17 cellular contexts compared by ENCODE assay signal in genomic region chr2:217149087-217149660, GRCh38.
DNase-seq lines count a peak whose midpoint lies in the region; ATAC-seq and TF ChIP-seq lines count a peak whose summit lies in the region.
"Had no signal": no experiment of that assay in that cellular context is flagged by ENCODE, and none has a peak within 500 bp of the region (broad histone marks: within the 10 kb centered on the region; RNA-seq: fewer than 3 reads in every experiment).

No MANE protein-coding gene starts in this region.

- H3K18ac ChIP-seq in mesenchymal stem cell (ENCODE audit: low read depth in 1 of 2, low read length in 2 of 2) (peak overlapping the region in 1 of 2 experiments; percentile 18), trophoblast cell (ENCODE audit: low read length) (no peak overlapping the region)

- H3K36me3 Mint-ChIP-seq in GM23338 (ENCODE audit: low read depth): no peaks in the 10 kb centered on the region
- H3K36me3 Mint-ChIP-seq in CD14-positive monocyte: no peaks in the 10 kb centered on the region
- H3K36me3 Mint-ChIP-seq: CD8-positive, alpha-beta T cell had no signal

- H3K4me3 Mint-ChIP-seq in GM23338 (no peak overlapping the region), CD14-positive monocyte (peak overlapping the region in 1 of 2 donors; percentile 26)
- H3K4me3 Mint-ChIP-seq: B cell; CD8-positive, alpha-beta T cell had no signal

- H3K23ac ChIP-seq in mesenchymal stem cell (ENCODE audit: low read length in 2 of 2): no peak overlapping the region
- H3K23ac ChIP-seq in trophoblast cell (ENCODE audit: low read length): peak overlapping the region; percentile 38

- H4K91ac ChIP-seq in mesenchymal stem cell (ENCODE audit: low read length) (peak overlapping the region; percentile 25), trophoblast cell (ENCODE audit: low read depth, low read length) (no peak overlapping the region)

- TF ChIP-seq EP300 in suprapubic skin (IDR thresholded peaks at IDR 0.05): no peak

- H3K27me3 ChIP-seq in GM23338 (ENCODE audit: insufficient read depth) (no peaks in the 10 kb centered on the region), mesenchymal stem cell (ENCODE audit: control insufficient read depth in 1 of 2, insufficient read depth in 1 of 2, low read length in 2 of 2) (no peaks in the 10 kb centered on the region), trophoblast cell (ENCODE audit: insufficient read depth, low read length) (no peaks in the 10 kb centered on the region), suprapubic skin (no peaks in the 10 kb centered on the region)

- H2AK5ac ChIP-seq in mesenchymal stem cell (ENCODE audit: low read length, severe bottlenecking): no peak overlapping the region
- H2AK5ac ChIP-seq in trophoblast cell (ENCODE audit: low read length): no peak overlapping the region

- H2BK120ac ChIP-seq in mesenchymal stem cell (ENCODE audit: low read depth, low read length) (no peak overlapping the region), trophoblast cell (ENCODE audit: insufficient read depth, low read length, poor library complexity) (peak overlapping the region; percentile 9)

- no peak overlapping the region for H2BK15ac ChIP-seq in mesenchymal stem cell (ENCODE audit: low read depth, poor library complexity, severe bottlenecking)

- no peak overlapping the region for H3K14ac ChIP-seq in mesenchymal stem cell (ENCODE audit: low read length in 2 of 2)
- H3K14ac ChIP-seq in trophoblast cell (ENCODE audit: low read length): no peak overlapping the region

- no peaks in the 10 kb centered on the region for H3K9me3 ChIP-seq in mesenchymal stem cell (ENCODE audit: control insufficient read depth, low read length)
- H3K9me3 ChIP-seq in trophoblast cell (ENCODE audit: insufficient read depth, low read depth, low read length): no peaks in the 10 kb centered on the region
- H3K9me3 ChIP-seq in suprapubic skin: no peaks in the 10 kb centered on the region
- H3K9me3 ChIP-seq: HAP-1 had no signal

- H2AFZ ChIP-seq in GM23338 (peak overlapping the region; percentile 52), mesenchymal stem cell (ENCODE audit: low read depth, low read length) (no peak overlapping the region), trophoblast cell (ENCODE audit: insufficient read depth, low read length, poor library complexity) (no peak overlapping the region)

- no peak overlapping the region for H4K8ac ChIP-seq in mesenchymal stem cell (ENCODE audit: low read length)
- no peak overlapping the region for H4K8ac ChIP-seq in trophoblast cell (ENCODE audit: low read depth, low read length)

- DNase-seq in GM23338 (ENCODE audit: low spot score): no peak
- peak; percentile 10 for DNase-seq in NB4 (ENCODE audit: low read depth)
- DNase-seq in mesenchymal stem cell: no peak
- DNase-seq in trophoblast cell: peak in 1 of 2 donors; percentile 24
- DNase-seq in CD14-positive monocyte (ENCODE audit: low spot score): no peak
- no peak for DNase-seq in erythroblast (lab: John Stamatoyannopoulos, UW)
- no peak for DNase-seq in activated T-cell treated with anti-CD3 and anti-CD28 coated beads, Interleukin-2, amount 50 U/mL, for 1 hour
- no peak for DNase-seq in suprapubic skin (ENCODE audit: low spot score in 2 of 2)
- DNase-seq: CD8-positive, alpha-beta T cell; COR-L47; DMS153; DMS79 treated with DMSO at 0.1 percent for 48 hours; EL; GOT3 had no signal

- H3K27ac ChIP-seq in GM23338 (ENCODE audit: low read depth): no peak overlapping the region
- no peak overlapping the region for H3K27ac ChIP-seq in mesenchymal stem cell (ENCODE audit: low read length, poor library complexity, severe bottlenecking)
- no peak overlapping the region for H3K27ac ChIP-seq in trophoblast cell (ENCODE audit: low read depth, low read length)
- no peak overlapping the region for H3K27ac ChIP-seq in suprapubic skin
- H3K27ac ChIP-seq: C4-2B had no signal

- H3F3A ChIP-seq in GM23338 (replicated peaks; ENCODE audit: low read depth): no peaks in the 10 kb centered on the region

- H4K20me1 ChIP-seq in GM23338 (replicated peaks; ENCODE audit: insufficient read depth): no peaks in the 10 kb centered on the region

- peak overlapping the region; percentile 20 to 69 for H2BK12ac ChIP-seq in mesenchymal stem cell (ENCODE audit: low read length in 2 of 2)
- peak overlapping the region; percentile 6 for H2BK12ac ChIP-seq in trophoblast cell (ENCODE audit: low read length)

- H3K27ac Mint-ChIP-seq in GM23338 (no peak overlapping the region), CD14-positive monocyte (no peak overlapping the region)
- H3K27ac Mint-ChIP-seq: B cell; CD8-positive, alpha-beta T cell had no signal

- TF ChIP-seq CTCF in GM23338 (conservative IDR thresholded peaks at IDR 0.05; ENCODE audit: low read depth in 2 of 2) (no peak), NB4 (IDR thresholded peaks at IDR 0.05; ENCODE audit: low read depth, low read length) (no peak), CD14-positive monocyte (IDR thresholded peaks at IDR 0.05) (no peak), suprapubic skin (IDR thresholded peaks at IDR 0.05) (no peak)

- WGBS in mesenchymal stem cell: 75% methylated on average over 4 of the region's 4 CpGs
- WGBS in trophoblast cell (ENCODE audit: extremely low coverage, insufficient coverage, insufficient read length): no CpG with 5 or more reads among the region's 4 CpGs
- 97% methylated on average over 4 of the region's 4 CpGs for WGBS in suprapubic skin

- H3K4me3 ChIP-seq in GM23338: no peak overlapping the region
- H3K4me3 ChIP-seq in NB4 (ENCODE audit: low read depth, low read length): no peak overlapping the region
- H3K4me3 ChIP-seq in mesenchymal stem cell (ENCODE audit: insufficient read depth in 1 of 2, low read depth in 1 of 2, low read length in 2 of 2): no peak overlapping the region
- H3K4me3 ChIP-seq in trophoblast cell (ENCODE audit: low read depth, low read length): no peak overlapping the region
- no peak overlapping the region for H3K4me3 ChIP-seq in suprapubic skin
- H3K4me3 ChIP-seq: HAP-1 had no signal

- ATAC-seq in GM23338: no peak
- ATAC-seq: CD8-positive, alpha-beta T cell had no signal

- H3K4me2 ChIP-seq in GM23338 (no peak overlapping the region), mesenchymal stem cell (ENCODE audit: low read length, poor library complexity, severe bottlenecking) (no peak overlapping the region), trophoblast cell (ENCODE audit: low read length) (no peak overlapping the region)

- no peak overlapping the region for H4K12ac ChIP-seq in trophoblast cell (ENCODE audit: low read depth, low read length)

- peak overlapping the region in 1 of 2 experiments; percentile 7 for H3K4ac ChIP-seq in mesenchymal stem cell (ENCODE audit: low read depth in 1 of 2, low read length in 2 of 2)
- no peak overlapping the region for H3K4ac ChIP-seq in trophoblast cell (ENCODE audit: low read depth, low read length)

- H3K9me3 Mint-ChIP-seq in GM23338 (no peaks in the 10 kb centered on the region; the same call in 2 of the 3 replicates), CD14-positive monocyte (peaks cover 0 to 4% (median 0%) of the 10 kb centered on the region in 7 donors)
- H3K9me3 Mint-ChIP-seq: CD8-positive, alpha-beta T cell had no signal

- H3K79me1 ChIP-seq in mesenchymal stem cell (replicated peaks; ENCODE audit: low read length, poor library complexity, severe bottlenecking): no peaks in the 10 kb centered on the region
- no peaks in the 10 kb centered on the region for H3K79me1 ChIP-seq in trophoblast cell (ENCODE audit: low read length)

- H2BK5ac ChIP-seq in mesenchymal stem cell (ENCODE audit: low read depth, low read length, poor library complexity, severe bottlenecking) (no peak overlapping the region), trophoblast cell (ENCODE audit: low read depth, low read length, poor library complexity) (no peak overlapping the region)

- H3K4me1 Mint-ChIP-seq in GM23338: no peaks in the 10 kb centered on the region
- no peaks in the 10 kb centered on the region for H3K4me1 Mint-ChIP-seq in CD14-positive monocyte
- H3K4me1 Mint-ChIP-seq: B cell had no signal

- H3K4me1 ChIP-seq in GM23338 (ENCODE audit: insufficient read depth) (no peaks in the 10 kb centered on the region), mesenchymal stem cell (ENCODE audit: control insufficient read depth, insufficient read depth, low read depth, low read length) (no peaks in the 10 kb centered on the region), trophoblast cell (ENCODE audit: control insufficient read depth in 1 of 2, insufficient read depth in 2 of 2, low read length in 2 of 2) (peaks cover 0 to 8% of the 10 kb centered on the region in 2 experiments), suprapubic skin (no peaks in the 10 kb centered on the region)
- H3K4me1 ChIP-seq: HAP-1 had no signal

- H3K36me3 ChIP-seq in GM23338 (ENCODE audit: insufficient read depth) (no peaks in the 10 kb centered on the region), mesenchymal stem cell (ENCODE audit: control insufficient read depth in 1 of 2, insufficient read depth in 2 of 2, low read depth in 1 of 2, low read length in 2 of 2) (no peaks in the 10 kb centered on the region), trophoblast cell (ENCODE audit: control insufficient read depth in 1 of 2, insufficient read depth in 2 of 2, low read length in 2 of 2) (no peaks in the 10 kb centered on the region), suprapubic skin (no peaks in the 10 kb centered on the region)
- H3K36me3 ChIP-seq: HAP-1 had no signal

- TF ChIP-seq POLR2A in NB4 (IDR thresholded peaks at IDR 0.05; ENCODE audit: extremely low read depth, insufficient read length) (no peak), erythroblast (IDR thresholded peaks at IDR 0.05; ENCODE audit: low read length) (no peak), suprapubic skin (IDR thresholded peaks at IDR 0.05) (no peak)

- H3K9me2 ChIP-seq in GM23338 (ENCODE audit: insufficient read depth): no peaks in the 10 kb centered on the region; the same call in 1 of the 2 replicates

- H3K9ac ChIP-seq in mesenchymal stem cell (ENCODE audit: low read length) (no peak overlapping the region), trophoblast cell (ENCODE audit: low read length) (no peak overlapping the region)

- H3K27me3 Mint-ChIP-seq in GM23338 (ENCODE audit: insufficient read depth, low read depth, poor library complexity) (peaks cover 2% of the 10 kb centered on the region), CD14-positive monocyte (ENCODE audit: low read depth in 3 of 3) (peaks cover 32 to 51% (median 38%) of the 10 kb centered on the region in 3 donors)

- no peaks in the 10 kb centered on the region for H3K79me2 ChIP-seq in GM23338 (replicated peaks; ENCODE audit: insufficient read depth)
- H3K79me2 ChIP-seq in trophoblast cell (ENCODE audit: control insufficient read depth, insufficient read depth, low read length, poor library complexity): no peaks in the 10 kb centered on the region

- intact Hi-C loops in CD14-positive monocyte (cut with micrococcal nuclease): no loop called here

TF ChIP-seq in GM23338, 12 proteins besides CTCF, POLR2A, EP300 and RAD21 (continues in another document):
- TF ChIP-seq CREB1 (CRISPR knock-in tag; IDR thresholded peaks at IDR 0.05; ENCODE audit: low read depth): no peak
- TF ChIP-seq ZNF331 (CRISPR knock-in tag; IDR thresholded peaks at IDR 0.05; ENCODE audit: low read depth): no peak
